20 cellular contexts compared by ENCODE assay signal in the genomic region with DNA sequence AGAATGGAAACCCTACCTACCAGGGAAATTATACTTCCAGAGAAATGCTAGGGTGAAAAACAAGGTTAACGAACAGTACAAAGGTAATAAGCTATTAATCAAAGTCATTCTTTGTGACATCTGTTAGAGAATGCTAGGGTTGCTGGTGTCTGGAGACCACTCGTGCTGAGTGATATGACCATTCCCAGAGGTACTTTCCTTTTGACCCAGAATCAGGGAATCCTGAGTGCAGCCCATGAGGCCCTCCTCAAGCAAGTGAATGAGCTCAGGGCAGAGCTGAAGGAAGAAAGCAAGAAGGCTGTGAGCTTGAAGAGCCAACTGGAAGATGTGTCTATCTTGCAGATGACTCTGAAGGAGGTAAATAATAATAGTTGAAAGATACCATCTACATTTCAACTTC. TPM values are rescaled to one million over a fixed set of nuclear protein-coding genes. Genes with fewer than 3 reads are reported as not detected.
"Had no signal": no experiment of that assay in that cellular context is flagged by ENCODE, and none has a peak within 500 bp of the region (broad histone marks: within the 10 kb centered on the region; RNA-seq: fewer than 3 reads in every experiment).

No MANE protein-coding gene starts in this region.

- H3K27ac ChIP-seq: RWPE1 had no signal

- H3K9ac ChIP-seq: SK-N-SH had no signal

- DNase-seq: Karpas-422, KG1, MM.1S, NCI-H1092 treated with DMSO at 0.1 percent for 48 hours, NCI-H1436, NCI-H187, NCI-H2029, NCI-H2081 treated with DMSO at 0.1 percent for 48 hours, NCI-H2171, NCI-H226, NCI-H446, NCI-H510A, NCI-H524 treated with DMSO at 0.1 percent for 48 hours, NCI-H69, NCI-H774, PC-3, SHP77, SK-N-SH had no signal

- ATAC-seq: Panc1, PC-3 had no signal

- H3K4me2 ChIP-seq: SK-N-SH had no signal

- H3K9me3 ChIP-seq: SK-N-SH had no signal

RNA-seq across cellular contexts. Expression of a gene that starts 31.7 kb away (rescaled TPM):
- polyA plus RNA-seq: SK-N-SH had no signal
